Comparison of ENCODE assay signal across 22 cellular contexts in the genomic region with DNA sequence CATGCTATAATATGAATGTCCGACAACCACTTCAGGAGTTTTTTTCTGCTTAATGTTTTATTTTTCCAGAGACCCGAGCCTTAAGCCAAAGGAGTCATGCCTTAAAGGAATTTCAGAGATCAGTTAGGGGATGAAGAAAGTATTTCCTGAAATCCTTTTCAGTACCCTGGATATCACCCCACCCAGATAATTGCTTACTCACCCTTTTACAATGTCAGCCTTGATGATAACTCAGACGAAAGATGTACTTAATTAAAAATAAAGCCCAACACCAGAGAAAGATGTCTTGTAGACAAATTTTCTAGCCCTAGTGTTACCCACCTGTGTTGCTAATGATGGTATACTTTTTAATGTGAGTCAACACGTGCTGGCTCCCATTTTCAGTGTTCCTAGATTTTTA.
A peak's percentile ranks its signal among the peaks of the same experiment; 100 is the strongest.
DNase-seq lines count a peak whose midpoint lies in the region; ATAC-seq and TF ChIP-seq lines count a peak whose summit lies in the region.
"Had no signal": no experiment of that assay in that cellular context is flagged by ENCODE, and none has a peak within 500 bp of the region (broad histone marks: within the 10 kb centered on the region; RNA-seq: fewer than 3 reads in every experiment).

No MANE protein-coding gene starts in this region.

- H3K9me2 ChIP-seq in HCT116 (ENCODE audit: insufficient read depth), result no peaks in the 10 kb centered on the region

- peaks cover 14 to 33% (median 30%) of the 10 kb centered on the region in 4 donors for H3K4me1 Mint-ChIP-seq in CD4-positive, CD25-positive, alpha-beta regulatory T cell
- H3K4me1 Mint-ChIP-seq in WTC11, result no peaks in the 10 kb centered on the region

- peak overlapping the region; percentile 64 for H2AFZ ChIP-seq in HCT116 (ENCODE audit: low read depth, low read length, poor library complexity, severe bottlenecking)

- H3K36me3 Mint-ChIP-seq in CD4-positive, CD25-positive, alpha-beta regulatory T cell, result no peaks in the 10 kb centered on the region
- no peaks in the 10 kb centered on the region for H3K36me3 Mint-ChIP-seq in WTC11

- no peak for DNase-seq in CD4-positive, CD25-positive, alpha-beta regulatory T cell
- no peak for DNase-seq in HCT116 (ENCODE audit: low read depth, low spot score)
- DNase-seq in WTC11 (ENCODE audit: low spot score), result no peak
- DNase-seq in fibroblast of the aortic adventitia (ENCODE audit: low read depth), result peak; percentile 64
- no peak for DNase-seq in heart right ventricle
- no peak for DNase-seq in mucosa of gallbladder (ENCODE audit: low spot score)
- no peak for DNase-seq in NCI-H748 treated with DMSO at 0.1 percent for 48 hours (lab: John Stamatoyannopoulos, UW)
- DNase-seq: activated CD4-positive, alpha-beta T cell treated with anti-CD3 and anti-CD28 coated beads, Interleukin-2, amount 50 U/mL, for 48 hours; activated naive CD4-positive, alpha-beta T cell treated with Interleukin-2 at 50 U/mL for 16 hours; effector CD8-positive, alpha-beta T cell; kidney glomerular epithelial cell; NCI-H1417; NCI-H2081 treated with DMSO at 0.1 percent for 48 hours; NCI-H510A; NK-92 treated with Interleukin-12 subunit alpha and Interleukin-12 subunit beta, amount 100 ng/mL, for 24 hours; retina; spleen; stimulated activated CD4-positive, alpha-beta T cell treated with anti-CD3 and anti-CD28 coated beads, Interleukin-4, amount 100 ng/mL, for 1 hour; stimulated activated naive CD4-positive, alpha-beta T cell; T-helper 9 cell had no signal

- H4K20me1 ChIP-seq in HCT116 (ENCODE audit: insufficient read depth), result no peaks in the 10 kb centered on the region

- no TSS peak for BruUV-seq in HCT116 (replicated peaks; lab: Mats Ljungman, UMichigan)

- H3K9me3 Mint-ChIP-seq in CD4-positive, CD25-positive, alpha-beta regulatory T cell, result peaks cover 0 to 2% (median 0%) of the 10 kb centered on the region in 7 donors
- H3K9me3 Mint-ChIP-seq in WTC11, result peaks cover 8% of the 10 kb centered on the region; the same call in 1 of the 2 replicates

- 61 to 70% methylated on average over 4 of the region's 4 CpGs for WGBS in heart right ventricle, 2 donors

- no peaks in the 10 kb centered on the region for H3K27me3 ChIP-seq in CD4-positive, CD25-positive, alpha-beta regulatory T cell (ENCODE audit: control insufficient read depth, insufficient read depth, low read length)
- H3K27me3 ChIP-seq in HCT116 (ENCODE audit: insufficient read depth, low read length) (no peaks in the 10 kb centered on the region), heart right ventricle (no peaks in the 10 kb centered on the region)
- H3K27me3 ChIP-seq: gastroesophageal sphincter, spleen had no signal

- no peaks in the 10 kb centered on the region for H3K9me3 ChIP-seq in CD4-positive, CD25-positive, alpha-beta regulatory T cell (ENCODE audit: control insufficient read depth in 2 of 2, low read length in 2 of 2)
- no peaks in the 10 kb centered on the region for H3K9me3 ChIP-seq in HCT116 (ENCODE audit: control insufficient read depth in 1 of 2, insufficient read depth in 1 of 2, low read depth in 1 of 2, low read length in 2 of 2)
- no peaks in the 10 kb centered on the region for H3K9me3 ChIP-seq in heart right ventricle
- H3K9me3 ChIP-seq: gastroesophageal sphincter, spleen had no signal

- no peak for TF ChIP-seq CTCF in HCT116 (IDR thresholded peaks at IDR 0.05 in 2 of 3, conservative IDR thresholded peaks at IDR 0.05 in 1 of 3; ENCODE audit: borderline replicate concordance in 1 of 3, insufficient read depth in 1 of 3, low read depth in 2 of 3, low read length in 2 of 3)
- TF ChIP-seq CTCF in WTC11 (IDR thresholded peaks at IDR 0.05), result no peak
- TF ChIP-seq CTCF in fibroblast of the aortic adventitia (IDR thresholded peaks at IDR 0.05; ENCODE audit: insufficient read depth, low read length), result no peak
- no peak for TF ChIP-seq CTCF in heart right ventricle (IDR thresholded peaks at IDR 0.05)

- TF ChIP-seq RAD21 in HCT116 (IDR thresholded peaks at IDR 0.05; ENCODE audit: low read depth), result no peak

- peak overlapping the region in 1 of 4 donors; percentile 12 for H3K4me3 Mint-ChIP-seq in CD4-positive, CD25-positive, alpha-beta regulatory T cell
- no peak overlapping the region for H3K4me3 Mint-ChIP-seq in WTC11

- ATAC-seq in CD4-positive, CD25-positive, alpha-beta regulatory T cell (ENCODE audit: low read depth in 2 of 2), result no peak
- ATAC-seq in HCT116 (no peak; the same call in 1 of the 2 replicates), WTC11 (no peak), GM21515 (IDR thresholded peaks at IDR 0.05; ENCODE audit: unreplicated experiment) (no peak), heart right ventricle (no peak)
- ATAC-seq: gastroesophageal sphincter had no signal

- H3K4me2 ChIP-seq in HCT116 (ENCODE audit: low read length), result peak overlapping the region; percentile 43

- no peak for TF ChIP-seq POLR2A in HCT116 (IDR thresholded peaks at IDR 0.05; ENCODE audit: borderline replicate concordance, extremely low read depth, insufficient read depth, insufficient read length)

- H3K4me1 ChIP-seq in CD4-positive, CD25-positive, alpha-beta regulatory T cell (ENCODE audit: control insufficient read depth, insufficient read depth, low read length, poor library complexity, severe bottlenecking), result peaks cover 26% of the 10 kb centered on the region
- H3K4me1 ChIP-seq in HCT116 (ENCODE audit: control insufficient read depth in 1 of 2, insufficient read depth in 2 of 2, low read length in 2 of 2) (peaks cover 10 to 13% of the 10 kb centered on the region in 2 experiments), heart right ventricle (peaks cover 0 to 8% (median 0%) of the 10 kb centered on the region in 9 donors)
- H3K4me1 ChIP-seq: spleen had no signal

- no peaks in the 10 kb centered on the region for H3K27me3 Mint-ChIP-seq in CD4-positive, CD25-positive, alpha-beta regulatory T cell
- no peaks in the 10 kb centered on the region; the same call in 1 of the 2 replicates for H3K27me3 Mint-ChIP-seq in WTC11 (ENCODE audit: low read depth)

- CTCF ChIA-PET in HCT116 (lab: Charles Lee) (no interaction called here), WTC11 (lab: Charles Lee) (no interaction called here)

- H3K27ac ChIP-seq in CD4-positive, CD25-positive, alpha-beta regulatory T cell (ENCODE audit: insufficient read depth, low read length, poor library complexity, severe bottlenecking), result no peak overlapping the region
- H3K27ac ChIP-seq in HCT116 (ENCODE audit: low read depth, low read length) (peak overlapping the region; percentile 42; the same call in 1 of the 2 replicates), heart right ventricle (no peak overlapping the region)
- H3K27ac ChIP-seq: gastroesophageal sphincter had no signal

- no peak overlapping the region for H3K4me3 ChIP-seq in CD4-positive, CD25-positive, alpha-beta regulatory T cell (ENCODE audit: low read depth, low read length)
- no peak overlapping the region for H3K4me3 ChIP-seq in HCT116 (replicated peaks in 1 of 2; ENCODE audit: low read depth in 1 of 2, low read length in 2 of 2)
- no peak overlapping the region for H3K4me3 ChIP-seq in fibroblast of the aortic adventitia (ENCODE audit: low read depth, low read length)
- no peak overlapping the region for H3K4me3 ChIP-seq in heart right ventricle
- H3K4me3 ChIP-seq: gastroesophageal sphincter, spleen had no signal

- no peaks in the 10 kb centered on the region for H3K79me2 ChIP-seq in HCT116 (ENCODE audit: insufficient read depth, low read length)

- no peak overlapping the region for H3K9ac ChIP-seq in HCT116 (ENCODE audit: low read length)

- POLR2A ChIA-PET in HCT116 (lab: Charles Lee), result no interaction called here
- POLR2A ChIA-PET in WTC11 (lab: Charles Lee), result no interaction called here

- no peaks in the 10 kb centered on the region for H3K36me3 ChIP-seq in CD4-positive, CD25-positive, alpha-beta regulatory T cell (ENCODE audit: control insufficient read depth, insufficient read depth, low read length)
- H3K36me3 ChIP-seq in HCT116 (ENCODE audit: control insufficient read depth in 1 of 2, insufficient read depth in 2 of 2, low read length in 2 of 2) (no peaks in the 10 kb centered on the region), heart right ventricle (no peaks in the 10 kb centered on the region)
- H3K36me3 ChIP-seq: gastroesophageal sphincter, spleen had no signal

- RAD21 ChIA-PET in HCT116 (lab: Charles Lee; ENCODE audit: low non-redundant PET in 1 of 2, low total read pairs in 2 of 2, uncharacterized antibody in 2 of 2, unreplicated experiment in 2 of 2), result no interaction called here

- intact Hi-C loops in HCT116 (cut with micrococcal nuclease) (no loop called here), heart right ventricle (cut with DNase I) (loop anchor here in 1 of 10 donors (10.0 kb wide), 1 partner anchor 295 kb away; no protein-coding TSS in a partner anchor)

- H3K27ac Mint-ChIP-seq in CD4-positive, CD25-positive, alpha-beta regulatory T cell, result peak overlapping the region; percentile 36 to 87 (median 56)
- H3K27ac Mint-ChIP-seq in WTC11, result 0 out of 2 replicates have a peak overlapping the region, but pooled peaks have one; percentile 31

TF ChIP-seq in HCT116, 20 proteins besides CTCF, POLR2A, EP300 and RAD21 (continues in another document):
- no peak; the same call in 1 of the 2 replicates for TF ChIP-seq FOSL1 (IDR thresholded peaks at IDR 0.05; ENCODE audit: low read depth)

TF ChIP-seq in WTC11, 78 proteins besides CTCF, POLR2A, EP300 and RAD21 (continues in another document):
- TF ChIP-seq, protein P1, sequence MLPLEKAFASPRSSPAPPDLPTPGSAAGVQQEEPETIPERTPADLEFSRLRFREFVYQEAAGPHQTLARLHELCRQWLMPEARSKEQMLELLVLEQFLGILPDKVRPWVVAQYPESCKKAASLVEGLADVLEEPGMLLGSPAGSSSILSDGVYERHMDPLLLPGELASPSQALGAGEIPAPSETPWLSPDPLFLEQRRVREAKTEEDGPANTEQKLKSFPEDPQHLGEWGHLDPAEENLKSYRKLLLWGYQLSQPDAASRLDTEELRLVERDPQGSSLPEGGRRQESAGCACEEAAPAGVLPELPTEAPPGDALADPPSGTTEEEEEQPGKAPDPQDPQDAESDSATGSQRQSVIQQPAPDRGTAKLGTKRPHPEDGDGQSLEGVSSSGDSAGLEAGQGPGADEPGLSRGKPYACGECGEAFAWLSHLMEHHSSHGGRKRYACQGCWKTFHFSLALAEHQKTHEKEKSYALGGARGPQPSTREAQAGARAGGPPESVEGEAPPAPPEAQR (CRISPR knock-in tag; IDR thresholded peaks at IDR 0.05), result no peak
- TF ChIP-seq, protein P2, sequence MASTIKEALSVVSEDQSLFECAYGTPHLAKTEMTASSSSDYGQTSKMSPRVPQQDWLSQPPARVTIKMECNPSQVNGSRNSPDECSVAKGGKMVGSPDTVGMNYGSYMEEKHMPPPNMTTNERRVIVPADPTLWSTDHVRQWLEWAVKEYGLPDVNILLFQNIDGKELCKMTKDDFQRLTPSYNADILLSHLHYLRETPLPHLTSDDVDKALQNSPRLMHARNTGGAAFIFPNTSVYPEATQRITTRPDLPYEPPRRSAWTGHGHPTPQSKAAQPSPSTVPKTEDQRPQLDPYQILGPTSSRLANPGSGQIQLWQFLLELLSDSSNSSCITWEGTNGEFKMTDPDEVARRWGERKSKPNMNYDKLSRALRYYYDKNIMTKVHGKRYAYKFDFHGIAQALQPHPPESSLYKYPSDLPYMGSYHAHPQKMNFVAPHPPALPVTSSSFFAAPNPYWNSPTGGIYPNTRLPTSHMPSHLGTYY (CRISPR knock-in tag; IDR thresholded peaks at IDR 0.05), result no peak
- TF ChIP-seq SMAD4 (CRISPR knock-in tag; IDR thresholded peaks at IDR 0.05) (no peak), NR3C1 (CRISPR knock-in tag; conservative IDR thresholded peaks at IDR 0.05; ENCODE audit: low read depth) (no peak)
